ENCODE assay signal across 16 cellular contexts in the genomic region with DNA sequence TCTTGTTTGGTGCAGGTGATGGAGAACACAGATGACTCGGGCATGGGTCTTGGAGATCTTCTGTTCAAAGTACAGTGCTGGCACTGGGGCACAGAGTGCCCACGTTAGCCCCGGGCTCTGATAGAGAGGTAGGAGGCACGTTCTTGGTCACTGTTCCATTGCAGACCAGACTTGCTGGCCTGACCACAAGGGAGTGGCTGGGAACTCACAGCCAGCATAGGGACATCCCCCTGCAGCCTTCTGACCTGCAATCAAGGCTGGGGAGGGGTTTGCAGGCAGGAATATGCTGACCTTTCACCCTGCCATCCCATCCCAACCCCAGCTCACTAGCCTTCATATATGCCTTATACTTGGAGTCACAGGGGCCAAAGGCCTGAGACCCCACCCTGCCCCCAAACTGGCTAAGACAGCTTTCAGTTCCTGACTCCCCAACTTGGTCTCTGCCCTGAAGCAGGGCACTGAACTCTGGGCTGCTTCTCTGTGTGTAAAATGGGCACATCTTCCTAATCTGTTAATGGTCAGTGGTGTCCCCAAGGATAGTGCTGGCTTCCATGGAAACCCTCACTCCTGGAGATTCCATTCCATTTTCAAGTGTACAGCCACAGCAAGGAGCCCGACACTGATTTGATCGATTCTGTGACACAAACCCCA. TPM values are rescaled to one million over a fixed set of nuclear protein-coding genes. Genes with fewer than 3 reads are reported as not detected.
A peak's percentile ranks its signal among the peaks of the same experiment; 100 is the strongest.
DNase-seq lines count a peak whose midpoint lies in the region; ATAC-seq and TF ChIP-seq lines count a peak whose summit lies in the region.
"Had no signal": no experiment of that assay in that cellular context is flagged by ENCODE, and none has a peak within 500 bp of the region (broad histone marks: within the 10 kb centered on the region; RNA-seq: fewer than 3 reads in every experiment).

No MANE protein-coding gene starts in this region.

- H2AFZ ChIP-seq in SK-N-SH (ENCODE audit: low read depth) (no peak overlapping the region), OCI-LY7 (ENCODE audit: low read length) (no peak overlapping the region), neural progenitor cell (replicated peaks) (no peak overlapping the region)

- CTCF ChIA-PET in SK-N-SH (lab: Yijun Ruan, JAX) (interaction anchor here (0.9 to 2.0 kb wide), 5 partner anchors 8 to 104 kb away, joined by 3 to 10 read pairs (median 3); a partner anchor contains a TSS), OCI-LY7 (lab: Charles Lee; ENCODE audit: unreplicated experiment) (no interaction called here), WTC11 (lab: Charles Lee) (interaction anchor here (0.6 to 2.2 kb wide), 3 partner anchors 13 to 77 kb away, joined by 3 to 7 read pairs (median 3); no protein-coding TSS in a partner anchor)

- H3K36me3 ChIP-seq in SK-N-SH (replicated peaks in 1 of 2; ENCODE audit: control insufficient read depth in 1 of 2, insufficient read depth in 2 of 2, low read length in 1 of 2) (peaks cover 16 to 68% of the 10 kb centered on the region in 2 experiments), OCI-LY7 (ENCODE audit: insufficient read depth, low read length) (peaks cover 82% of the 10 kb centered on the region), neural progenitor cell (no peaks in the 10 kb centered on the region), esophagus squamous epithelium (peaks cover 52 to 80% (median 73%) of the 10 kb centered on the region in 3 donors)

- no peak overlapping the region for H3K27ac ChIP-seq in SK-N-SH (ENCODE audit: low read depth in 2 of 2, low read length in 1 of 2)
- H3K27ac ChIP-seq in OCI-LY7 (ENCODE audit: low read depth, low read length, poor library complexity, severe bottlenecking): peak overlapping the region; percentile 98
- H3K27ac ChIP-seq in neural progenitor cell: no peak overlapping the region
- H3K27ac ChIP-seq in esophagus squamous epithelium: no peak overlapping the region

- H3K27me3 ChIP-seq in SK-N-SH (ENCODE audit: insufficient read depth): no peaks in the 10 kb centered on the region
- no peaks in the 10 kb centered on the region for H3K27me3 ChIP-seq in neural progenitor cell
- no peaks in the 10 kb centered on the region for H3K27me3 ChIP-seq in esophagus squamous epithelium

- no peak overlapping the region for H3K4me2 ChIP-seq in SK-N-SH
- no peak overlapping the region for H3K4me2 ChIP-seq in OCI-LY7 (ENCODE audit: low read length)
- H3K4me2 ChIP-seq in neural progenitor cell: no peak overlapping the region

- no peaks in the 10 kb centered on the region for H3K36me3 Mint-ChIP-seq in neural progenitor cell
- peaks cover 31% of the 10 kb centered on the region for H3K36me3 Mint-ChIP-seq in WTC11

- H3K9me3 Mint-ChIP-seq in neural progenitor cell: no peaks in the 10 kb centered on the region
- H3K9me3 Mint-ChIP-seq in WTC11: no peaks in the 10 kb centered on the region
- H3K9me3 Mint-ChIP-seq: CD8-positive, alpha-beta T cell had no signal

- peaks cover 11% of the 10 kb centered on the region for H3K4me1 Mint-ChIP-seq in neural progenitor cell
- peaks cover 8% of the 10 kb centered on the region for H3K4me1 Mint-ChIP-seq in WTC11

- TF ChIP-seq POLR2A in esophagus squamous epithelium (IDR thresholded peaks at IDR 0.05): no peak

- no TSS peak for BruUV-seq in OCI-LY7 (replicated peaks; lab: Mats Ljungman, UMichigan)

- H3K27me3 Mint-ChIP-seq in neural progenitor cell (ENCODE audit: insufficient read depth, low read depth): peaks cover 6% of the 10 kb centered on the region
- no peaks in the 10 kb centered on the region for H3K27me3 Mint-ChIP-seq in WTC11 (ENCODE audit: low read depth)
- H3K27me3 Mint-ChIP-seq: naive thymus-derived CD4-positive, alpha-beta T cell had no signal

- no peaks in the 10 kb centered on the region for H3K9me3 ChIP-seq in SK-N-SH
- H3K9me3 ChIP-seq in OCI-LY7 (ENCODE audit: low read length): no peaks in the 10 kb centered on the region
- no peaks in the 10 kb centered on the region for H3K9me3 ChIP-seq in neural progenitor cell (ENCODE audit: low read depth)
- H3K9me3 ChIP-seq in esophagus squamous epithelium: no peaks in the 10 kb centered on the region

- POLR2A ChIA-PET in SK-N-SH (lab: Yijun Ruan, JAX): interaction anchor here (1.2 kb wide), 1 partner anchor 8 kb away, joined by 4 read pairs; a partner anchor contains a TSS
- POLR2A ChIA-PET in OCI-LY7 (lab: Charles Lee): no interaction called here
- POLR2A ChIA-PET in WTC11 (lab: Charles Lee): no interaction called here

- ATAC-seq in SK-N-SH treated with all-trans-retinoic acid at 6 μM for 48 hours: no peak
- ATAC-seq in WTC11: no peak
- ATAC-seq: CD8-positive, alpha-beta T cell; left ventricle myocardium superior; naive thymus-derived CD4-positive, alpha-beta T cell had no signal

- H3K4me3 ChIP-seq in SK-N-SH (ENCODE audit: low read depth in 2 of 2, low read length in 1 of 2): no peak overlapping the region
- H3K4me3 ChIP-seq in OCI-LY7 (ENCODE audit: low read depth, low read length, poor library complexity, severe bottlenecking): no peak overlapping the region
- no peak overlapping the region for H3K4me3 ChIP-seq in neural progenitor cell
- H3K4me3 ChIP-seq in esophagus squamous epithelium: no peak overlapping the region

- H3K79me2 ChIP-seq in SK-N-SH (ENCODE audit: insufficient read depth) (peaks cover 37% of the 10 kb centered on the region), OCI-LY7 (ENCODE audit: insufficient read depth, low read depth, low read length) (peaks cover 59% of the 10 kb centered on the region), neural progenitor cell (ENCODE audit: low read depth) (peaks cover 30% of the 10 kb centered on the region)

- H3K4me3 Mint-ChIP-seq in neural progenitor cell (peak overlapping the region; percentile 14), WTC11 (no peak overlapping the region)
- H3K4me3 Mint-ChIP-seq: CD8-positive, alpha-beta T cell; naive thymus-derived CD4-positive, alpha-beta T cell had no signal

- H3K27ac Mint-ChIP-seq in neural progenitor cell (no peak overlapping the region), WTC11 (no peak overlapping the region)
- H3K27ac Mint-ChIP-seq: CD8-positive, alpha-beta T cell had no signal

- WGBS in SK-N-SH (ENCODE audit: low lambda C conversion rate): 82% methylated on average over 5 of the region's 6 CpGs
- 75 to 83% methylated on average over 2 to 6 of the region's 6 CpGs for WGBS in esophagus squamous epithelium, 2 donors

- H3K9me2 ChIP-seq in SK-N-SH (no peaks in the 10 kb centered on the region), OCI-LY7 (ENCODE audit: insufficient read depth, low read length) (no peaks in the 10 kb centered on the region)

- TF ChIP-seq EP300 in SK-N-SH (IDR thresholded peaks at IDR 0.05; ENCODE audit: borderline replicate concordance in 1 of 2, low read depth in 1 of 2, low read length in 1 of 2): no peak

- H3K9ac ChIP-seq in SK-N-SH (no peak overlapping the region), neural progenitor cell (no peak overlapping the region)

- H3F3A ChIP-seq in SK-N-SH (replicated peaks; ENCODE audit: insufficient read depth) (peaks cover 10% of the 10 kb centered on the region), neural progenitor cell (ENCODE audit: low read depth) (peaks cover 20% of the 10 kb centered on the region)

- DNase-seq in SK-N-SH (no peak), OCI-LY7 (ENCODE audit: low spot score) (no peak), neural progenitor cell (ENCODE audit: low spot score) (no peak), WTC11 (ENCODE audit: low spot score) (no peak), esophagus squamous epithelium (lab: John Stamatoyannopoulos, UW) (no peak)
- DNase-seq: 8988T; activated CD4-positive, alpha-beta T cell treated with anti-CD3 and anti-CD28 coated beads, Interleukin-2, amount 50 U/mL, for 4 hours; CD8-positive, alpha-beta T cell; KBM-7; left ventricle myocardium superior; naive thymus-derived CD4-positive, alpha-beta T cell; NCI-H1105; NK-92 treated with Interleukin-12 subunit alpha and Interleukin-12 subunit beta, amount 100 ng/mL, for 24 hours; SIG-M5; substantia nigra had no signal

- no peaks in the 10 kb centered on the region for H4K20me1 ChIP-seq in SK-N-SH (ENCODE audit: insufficient read depth)
- H4K20me1 ChIP-seq in OCI-LY7 (ENCODE audit: insufficient read depth, low read length): no peaks in the 10 kb centered on the region
- H4K20me1 ChIP-seq in neural progenitor cell (ENCODE audit: low read depth): no peaks in the 10 kb centered on the region

- intact Hi-C loops in OCI-LY7 (cut with micrococcal nuclease; ENCODE audit: unreplicated experiment) (no loop called here), esophagus squamous epithelium (cut with DNase I) (loop anchor here (10.0 kb wide), 1 partner anchor 48 kb away; a partner anchor contains a TSS)

- TF ChIP-seq CTCF in SK-N-SH (IDR thresholded peaks at IDR 0.05) (no peak), OCI-LY7 (conservative IDR thresholded peaks at IDR 0.05; ENCODE audit: low read length) (no peak), neural progenitor cell (IDR thresholded peaks at IDR 0.05) (no peak), WTC11 (IDR thresholded peaks at IDR 0.05) (no peak), esophagus squamous epithelium (IDR thresholded peaks at IDR 0.05) (no peak)

- TF ChIP-seq RAD21 in SK-N-SH (IDR thresholded peaks at IDR 0.05; ENCODE audit: low read length): no peak

- H3K4me1 ChIP-seq in SK-N-SH (ENCODE audit: control insufficient read depth in 1 of 2, insufficient read depth in 2 of 2, low read depth in 1 of 2, low read length in 1 of 2): peaks cover 0 to 5% of the 10 kb centered on the region in 2 experiments; a peak in 2 of 4 replicates
- H3K4me1 ChIP-seq in OCI-LY7 (ENCODE audit: insufficient read depth, low read length, poor library complexity, severe bottlenecking): peaks cover 59% of the 10 kb centered on the region
- H3K4me1 ChIP-seq in neural progenitor cell: peaks cover 4% of the 10 kb centered on the region
- peaks cover 0 to 33% (median 9%) of the 10 kb centered on the region in 3 donors for H3K4me1 ChIP-seq in esophagus squamous epithelium

RNA-seq across cellular contexts. Expression of a gene that starts 4.6 kb away (rescaled TPM):
- 56.7 and 89.7 TPM in 2 replicates for polyA plus RNA-seq in SK-N-SH (2012; rRNA removed)
- polyA plus RNA-seq in SK-N-SH (2012; cell fraction: cytosol; rRNA removed): 50.2 and 68.6 TPM in 2 replicates
- polyA plus RNA-seq in SK-N-SH (2012; cell fraction: nucleus; rRNA removed): 28.6 and 38.2 TPM in 2 replicates
- total RNA-seq in OCI-LY7 (2014; rRNA removed; shearing (Covaris generic)): 81.6 and 83.2 TPM in 2 replicates
- 65.2 and 67.2 TPM in 2 replicates for total RNA-seq in OCI-LY7 (2022)
- 38.3 and 57.5 TPM in 2 replicates for total RNA-seq in neural progenitor cell (ENCODE audit: low replicate concordance)
- 51.3 to 55.9 TPM (median 53.3 TPM) in 3 replicates for total RNA-seq in WTC11 (2021)
- 10 to 100 TPM; 68.1 to 76.2 (median 72.0) TPM for total RNA-seq in esophagus squamous epithelium

RNA-seq across cellular contexts. Expression of a gene that starts 4.8 kb away (rescaled TPM):
- polyA plus RNA-seq in SK-N-SH (2012; rRNA removed): 912 and 1,210 TPM in 2 replicates
- polyA plus RNA-seq in SK-N-SH (2012; cell fraction: cytosol; rRNA removed): 839 and 875 TPM in 2 replicates
- 329 and 754 TPM in 2 replicates for polyA plus RNA-seq in SK-N-SH (2012; cell fraction: nucleus; rRNA removed)
- 1,573 and 1,628 TPM in 2 replicates for total RNA-seq in OCI-LY7 (2014; rRNA removed; shearing (Covaris generic))
- total RNA-seq in OCI-LY7 (2022) (1,401 and 1,406 TPM in 2 replicates), neural progenitor cell (ENCODE audit: low replicate concordance) (227 and 288 TPM in 2 replicates), WTC11 (2021) (951 to 991 TPM (median 985 TPM) in 3 replicates), esophagus squamous epithelium (100 to 1,000 TPM; 436 to 777 (median 528) TPM)

RNA-seq across cellular contexts. Expression of a gene that starts 7.6 kb away (rescaled TPM):
- polyA plus RNA-seq in SK-N-SH (2012; rRNA removed): 14.9 and 31.9 TPM in 2 replicates
- polyA plus RNA-seq in SK-N-SH (2012; cell fraction: cytosol; rRNA removed): 25.5 and 32.8 TPM in 2 replicates
- polyA plus RNA-seq in SK-N-SH (2012; cell fraction: nucleus; rRNA removed): 91.3 and 98.3 TPM in 2 replicates
- 102 and 134 TPM in 2 replicates for total RNA-seq in OCI-LY7 (2014; rRNA removed; shearing (Covaris generic))
- total RNA-seq in OCI-LY7 (2022) (310 and 320 TPM in 2 replicates), neural progenitor cell (ENCODE audit: low replicate concordance) (7.2 and 12.0 TPM in 2 replicates), WTC11 (2021) (27.6 to 34.8 TPM (median 31.8 TPM) in 3 replicates), esophagus squamous epithelium (10 to 100 TPM; 20.4 to 39.3 (median 26.9) TPM)

RNA-seq across cellular contexts. Expression of a gene that starts 9.2 kb away (rescaled TPM):
- 5.6 and 5.9 TPM in 2 replicates for polyA plus RNA-seq in SK-N-SH (2012; rRNA removed)
- 2.4 and 4.1 TPM in 2 replicates for polyA plus RNA-seq in SK-N-SH (2012; cell fraction: cytosol; rRNA removed)
- polyA plus RNA-seq in SK-N-SH (2012; cell fraction: nucleus; rRNA removed): 4.1 and 8.9 TPM in 2 replicates
- 29.9 and 32.4 TPM in 2 replicates for total RNA-seq in OCI-LY7 (2014; rRNA removed; shearing (Covaris generic))
- total RNA-seq in OCI-LY7 (2022) (10.7 and 11.5 TPM in 2 replicates), neural progenitor cell (ENCODE audit: low replicate concordance) (1.5 and 8.1 TPM in 2 replicates), WTC11 (2021) (15.9 to 18.3 TPM (median 16.7 TPM) in 3 replicates), esophagus squamous epithelium (10 to 100 TPM; 12.4 to 17.0 (median 16.5) TPM)

RNA-seq across cellular contexts. Expression of a gene that starts 15.1 kb away (rescaled TPM):
- 87.8 and 90.0 TPM in 2 replicates for polyA plus RNA-seq in SK-N-SH (2012; rRNA removed)
- 38.0 and 59.9 TPM in 2 replicates for polyA plus RNA-seq in SK-N-SH (2012; cell fraction: cytosol; rRNA removed)
- polyA plus RNA-seq in SK-N-SH (2012; cell fraction: nucleus; rRNA removed): 161 and 164 TPM in 2 replicates
- total RNA-seq in OCI-LY7 (2014; rRNA removed; shearing (Covaris generic)): 25.8 and 30.1 TPM in 2 replicates
- total RNA-seq in OCI-LY7 (2022) (46.7 and 54.1 TPM in 2 replicates), neural progenitor cell (ENCODE audit: low replicate concordance) (36.1 and 109 TPM in 2 replicates), WTC11 (2021) (63.8 to 74.9 TPM (median 71.5 TPM) in 3 replicates), esophagus squamous epithelium (10 to 100 TPM; 36.4 to 96.5 (median 74.7) TPM)
